In genomic region chr7:45112648-45113047, GRCh38 we compare ENCODE assay signal across 1 cellular context.
TF ChIP-seq lines count a peak whose summit lies in the region.

No MANE protein-coding gene starts in this region.

TF ChIP-seq in H1, 55 proteins besides CTCF, POLR2A, EP300 and RAD21 (continued from another document):
- no peak for TF ChIP-seq SIX5 (IDR thresholded peaks at IDR 0.05; ENCODE audit: low read depth, low read length)
